9 cellular contexts compared by ENCODE assay signal in genomic region chr5:64594601-64595518, GRCh38.
DNase-seq lines count a peak whose midpoint lies in the region; ATAC-seq and TF ChIP-seq lines count a peak whose summit lies in the region.
"Had no signal": no experiment of that assay in that cellular context is flagged by ENCODE, and none has a peak within 500 bp of the region (broad histone marks: within the 10 kb centered on the region; RNA-seq: fewer than 3 reads in every experiment).

No MANE protein-coding gene starts in this region.

- DNase-seq in MCF 10A (ENCODE audit: unreplicated experiment) (peak; percentile 18), mammary epithelial cell (no peak), WERI-Rb-1 (peak; percentile 27), right cardiac atrium (peak in 2 of 3 donors; percentile 13 to 66), aorta (no peak), UCSD-AML1 (lab: John Stamatoyannopoulos, UW; ENCODE audit: unreplicated experiment) (no peak), activated gamma-delta T cell treated with Interleukin-2 at 50 U/mL for 16 hours (no peak)
- DNase-seq: CD4-positive, CD25-positive, alpha-beta regulatory T cell had no signal

- no peaks in the 10 kb centered on the region for H3K27me3 ChIP-seq in mammary epithelial cell (ENCODE audit: insufficient read depth, low read length)
- H3K27me3 ChIP-seq in WERI-Rb-1 (ENCODE audit: insufficient read depth, low read depth, severe bottlenecking), result no peaks in the 10 kb centered on the region
- H3K27me3 ChIP-seq in right cardiac atrium (ENCODE audit: control insufficient read depth, insufficient read depth), result no peaks in the 10 kb centered on the region
- H3K27me3 ChIP-seq in aorta (ENCODE audit: control insufficient read depth in 1 of 2, insufficient read depth in 2 of 2, low read length in 1 of 2), result no peaks in the 10 kb centered on the region

- H3K27ac Mint-ChIP-seq in MCF 10A (ENCODE audit: low read depth, unreplicated experiment), result no peak overlapping the region
- H3K27ac Mint-ChIP-seq: CD4-positive, CD25-positive, alpha-beta regulatory T cell had no signal

- no peak for TF ChIP-seq CTCF in MCF 10A (IDR thresholded peaks at IDR 0.05; ENCODE audit: unreplicated experiment)
- TF ChIP-seq CTCF in mammary epithelial cell (conservative IDR thresholded peaks at IDR 0.05 in 1 of 2, IDR thresholded peaks at IDR 0.05 in 1 of 2; ENCODE audit: extremely low read depth in 1 of 2, insufficient read depth in 1 of 2, low read depth in 1 of 2, low read length in 2 of 2), result peak in 1 of 2 donors; percentile 10
- TF ChIP-seq CTCF in WERI-Rb-1 (IDR thresholded peaks at IDR 0.05; ENCODE audit: low read depth, low read length), result peak; percentile 61

- H2AFZ ChIP-seq in mammary epithelial cell (ENCODE audit: low read depth, low read length), result no peak overlapping the region

- no peaks in the 10 kb centered on the region for H3K9me3 Mint-ChIP-seq in MCF 10A (ENCODE audit: unreplicated experiment)
- H3K9me3 Mint-ChIP-seq: CD4-positive, CD25-positive, alpha-beta regulatory T cell had no signal

- no peak overlapping the region for H3K4me2 ChIP-seq in mammary epithelial cell (ENCODE audit: insufficient read depth, low read depth, low read length)

- H3K27ac ChIP-seq in mammary epithelial cell (ENCODE audit: insufficient read depth, low read depth, low read length) (no peak overlapping the region), WERI-Rb-1 (no peak overlapping the region), right cardiac atrium (ENCODE audit: low read length) (peak overlapping the region; percentile 36), aorta (ENCODE audit: low read depth in 1 of 2, low read length in 2 of 2) (peak overlapping the region in 1 of 2 donors; percentile 36)

- CTCF ChIA-PET in MCF 10A (lab: Yijun Ruan, JAX) (interaction anchor here (0.6 to 2.1 kb wide), 10 partner anchors 9 to 477 kb away, joined by 3 to 13 read pairs (median 4); no protein-coding TSS in a partner anchor), mammary epithelial cell (lab: Charles Lee; ENCODE audit: low non-redundant PET) (interaction anchor here (0.6 to 0.7 kb wide), 2 partner anchors 19 to 41 kb away, joined by 3 read pairs; no protein-coding TSS in a partner anchor)

- POLR2A ChIA-PET in MCF 10A (lab: Yijun Ruan, JAX), result no interaction called here

- H3K4me1 Mint-ChIP-seq in MCF 10A (ENCODE audit: insufficient read depth, unreplicated experiment), result no peaks in the 10 kb centered on the region
- H3K4me1 Mint-ChIP-seq: CD4-positive, CD25-positive, alpha-beta regulatory T cell had no signal

- in situ Hi-C loops in mammary epithelial cell (cut with MboI; ENCODE audit: low sequenced_read_pairs in 2 of 2), result no loop called here

- H3K36me3 ChIP-seq in mammary epithelial cell (ENCODE audit: insufficient read depth, low read length) (no peaks in the 10 kb centered on the region), WERI-Rb-1 (no peaks in the 10 kb centered on the region), aorta (ENCODE audit: control insufficient read depth in 1 of 2, insufficient read depth in 2 of 2, low read length in 1 of 2) (peaks cover 0 to 3% of the 10 kb centered on the region in 2 donors)

- H3K4me3 Mint-ChIP-seq in MCF 10A (ENCODE audit: unreplicated experiment), result no peak overlapping the region
- H3K4me3 Mint-ChIP-seq: CD4-positive, CD25-positive, alpha-beta regulatory T cell had no signal

- H3K27me3 Mint-ChIP-seq in MCF 10A (ENCODE audit: insufficient read depth, unreplicated experiment), result no peaks in the 10 kb centered on the region
- H3K27me3 Mint-ChIP-seq: CD4-positive, CD25-positive, alpha-beta regulatory T cell had no signal

- 44% methylated on average over 5 of the region's 5 CpGs for WGBS in mammary epithelial cell (ENCODE audit: low coverage, missing lambda C conversion rate)
- WGBS in right cardiac atrium, result 45% methylated on average over 5 of the region's 5 CpGs
- 32 to 41% methylated on average over 5 of the region's 5 CpGs for WGBS in aorta, 2 donors

- H4K20me1 ChIP-seq in mammary epithelial cell (ENCODE audit: insufficient read depth, low read length), result no peaks in the 10 kb centered on the region

- H3K36me3 Mint-ChIP-seq in MCF 10A (ENCODE audit: insufficient read depth, unreplicated experiment), result no peaks in the 10 kb centered on the region
- H3K36me3 Mint-ChIP-seq: CD4-positive, CD25-positive, alpha-beta regulatory T cell had no signal

- dilution Hi-C loops in mammary epithelial cell (cut with HindIII; ENCODE audit: low sequenced_read_pairs), result no loop called here

- no peak overlapping the region for H3K9ac ChIP-seq in mammary epithelial cell (ENCODE audit: insufficient read depth, low read length)

- intact Hi-C loops in MCF 10A (cut with micrococcal nuclease) (no loop called here), mammary epithelial cell (cut with micrococcal nuclease) (no loop called here), right cardiac atrium (cut with DNase I) (loop anchor here in 3 of 4 donors (5.0 to 10.0 kb wide), 2 partner anchors 88 to 90 kb away; partner anchors contain the start of gene RGS7BP (in 3 of the 3)), aorta (cut with DNase I) (loop anchor here in 1 of 2 donors (2.0 kb wide), 1 partner anchor 88 kb away; the partner anchor contains the start of gene RGS7BP)

- H3K79me2 ChIP-seq in mammary epithelial cell (ENCODE audit: insufficient read depth, low read length), result no peaks in the 10 kb centered on the region

- ATAC-seq in right cardiac atrium (peak; percentile 75 to 85), aorta (ENCODE audit: low FRiP score) (peak; percentile 65), HG03378 (IDR thresholded peaks at IDR 0.05; ENCODE audit: unreplicated experiment) (no peak)

- H3K4me3 ChIP-seq in mammary epithelial cell (replicated peaks in 1 of 3; ENCODE audit: insufficient read depth in 1 of 3, low read depth in 2 of 3, low read length in 3 of 3), result no peak overlapping the region
- no peak overlapping the region for H3K4me3 ChIP-seq in WERI-Rb-1 (ENCODE audit: low read depth, low read length)
- H3K4me3 ChIP-seq in right cardiac atrium (ENCODE audit: low read length), result no peak overlapping the region
- H3K4me3 ChIP-seq in aorta (ENCODE audit: low read length in 2 of 2), result no peak overlapping the region

- BruUV-seq in MCF 10A (replicated peaks; lab: Mats Ljungman, UMichigan) (no TSS peak), mammary epithelial cell (replicated peaks; lab: Mats Ljungman, UMichigan) (no TSS peak)

- H3K4me1 ChIP-seq in mammary epithelial cell (ENCODE audit: insufficient read depth, low read length) (no peaks in the 10 kb centered on the region), right cardiac atrium (ENCODE audit: control insufficient read depth, insufficient read depth, low read length) (peaks cover 2% of the 10 kb centered on the region), aorta (ENCODE audit: control insufficient read depth in 1 of 2, insufficient read depth in 2 of 2, low read length in 2 of 2) (no peaks in the 10 kb centered on the region)

- H3K9me3 ChIP-seq in mammary epithelial cell (replicated peaks; ENCODE audit: insufficient read depth, low read length), result no peaks in the 10 kb centered on the region
- H3K9me3 ChIP-seq in WERI-Rb-1 (ENCODE audit: severe bottlenecking), result no peaks in the 10 kb centered on the region
- no peaks in the 10 kb centered on the region for H3K9me3 ChIP-seq in right cardiac atrium (ENCODE audit: control insufficient read depth, low read length)
- no peaks in the 10 kb centered on the region for H3K9me3 ChIP-seq in aorta (ENCODE audit: control insufficient read depth, low read length)

Comparison
In these comparisons a context has a peak if more than half of its experiments do, and no peak if none do; other contexts are left out.
1. DNase-seq: peak in MCF 10A (single experiment), WERI-Rb-1 (single experiment) and right cardiac atrium (2 of 3); none in mammary epithelial cell (single experiment), aorta (0 of 2), UCSD-AML1 (single experiment) and activated gamma-delta T cell treated with Interleukin-2 at 50 U/mL for 16 hours (single experiment).
2. intact Hi-C loops: an anchor here in right cardiac atrium (5.0 to 10.0 kb wide); none called in MCF 10A and mammary epithelial cell.